8 cellular contexts compared by ENCODE assay signal in the genomic region with DNA sequence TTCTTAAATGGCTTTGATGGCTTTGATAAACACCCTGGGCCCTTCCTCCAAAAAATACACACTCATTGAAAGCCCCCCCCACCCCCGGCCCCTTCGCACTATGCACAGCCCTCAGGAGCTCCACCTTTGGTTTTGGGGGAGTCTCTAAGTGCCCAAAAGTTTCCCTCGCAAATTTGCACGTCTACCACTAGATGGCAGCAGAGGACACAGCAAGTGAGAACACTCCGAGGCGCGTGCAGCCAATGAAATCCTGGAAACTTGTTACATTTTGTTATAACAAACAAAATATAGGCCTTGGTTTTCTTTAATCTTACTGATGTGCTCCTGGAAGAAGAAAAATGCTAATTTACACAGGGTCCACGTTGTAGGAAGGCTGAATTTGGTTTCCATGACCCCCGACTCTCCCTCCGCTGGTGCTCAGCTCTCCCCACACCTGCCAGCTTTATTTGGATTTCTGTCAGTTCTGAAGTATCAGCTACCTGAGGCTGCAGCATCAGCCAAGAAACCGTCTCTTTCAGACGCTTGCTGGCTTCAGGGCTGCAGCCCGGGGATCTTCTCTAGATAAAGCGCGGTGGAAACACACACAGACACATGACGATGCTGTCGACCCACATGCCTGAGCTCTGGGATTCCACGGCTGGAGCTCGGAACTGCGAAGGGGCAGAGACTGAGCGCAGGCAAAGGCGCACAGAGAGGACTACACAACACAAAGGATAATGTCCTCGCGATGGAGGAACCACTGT.
DNase-seq lines count a peak whose midpoint lies in the region; ATAC-seq and TF ChIP-seq lines count a peak whose summit lies in the region.

No MANE protein-coding gene starts in this region.

- H3K27ac ChIP-seq in lower lobe of right lung, result no peak overlapping the region

- ATAC-seq in lower lobe of right lung (peak; percentile 81 to 82), HG02970 (IDR thresholded peaks at IDR 0.05; ENCODE audit: low FRiP score, unreplicated experiment) (no peak)

- in situ Hi-C loops in HAP-1 (cut with MboI; ENCODE audit: low sequenced_read_pairs), result loop anchor here (10.0 kb wide), 1 partner anchor 359 kb away; no protein-coding TSS in a partner anchor

- DNase-seq in D341Med (ENCODE audit: low spot score), result peak; percentile 79
- DNase-seq in HAP-1 (ENCODE audit: low spot score in 2 of 2), result peak; percentile 43 to 73
- DNase-seq in NCI-H226, result peak; percentile 29
- peak; percentile 72 for DNase-seq in activated CD4-positive, alpha-beta T cell treated with anti-CD3 and anti-CD28 coated beads for 48 hours
- DNase-seq in dermis blood vessel endothelial cell, result peak; percentile 89
- DNase-seq in lower lobe of right lung, result peak; percentile 63
- DNase-seq in stimulated activated CD8-positive, alpha-beta memory T cell treated with anti-CD3 and anti-CD28 coated beads, Interleukin-15, amount 100 ng/mL, for 1 hour (ENCODE audit: low read depth), result peak; percentile 40

- H3K4me3 ChIP-seq in HAP-1 (no peak overlapping the region), lower lobe of right lung (no peak overlapping the region)

- peak; percentile 74 for TF ChIP-seq CTCF in lower lobe of right lung (IDR thresholded peaks at IDR 0.05)

- H3K9me3 ChIP-seq in HAP-1 (no peaks in the 10 kb centered on the region), lower lobe of right lung (no peaks in the 10 kb centered on the region)

- no peaks in the 10 kb centered on the region for H3K36me3 ChIP-seq in HAP-1 (replicated peaks)
- no peaks in the 10 kb centered on the region for H3K36me3 ChIP-seq in lower lobe of right lung

- H3K4me1 ChIP-seq in HAP-1 (no peaks in the 10 kb centered on the region), lower lobe of right lung (no peaks in the 10 kb centered on the region)

- H3K27me3 ChIP-seq in HAP-1 (ENCODE audit: low read depth), result no peaks in the 10 kb centered on the region
- no peaks in the 10 kb centered on the region for H3K27me3 ChIP-seq in lower lobe of right lung (ENCODE audit: low read depth)

- intact Hi-C loops in lower lobe of right lung (cut with DNase I), result no loop called here

Comparison
In these comparisons a context has a peak if more than half of its experiments do, and no peak if none do; other contexts are left out.
1. DNase-seq: peak in every context shown above with its lines; median percentile 89 in dermis blood vessel endothelial cell; 79 in D341Med; 72 in activated CD4-positive, alpha-beta T cell treated with anti-CD3 and anti-CD28 coated beads for 48 hours; 63 in lower lobe of right lung; 58 in HAP-1; 40 in stimulated activated CD8-positive, alpha-beta memory T cell treated with anti-CD3 and anti-CD28 coated beads, Interleukin-15, amount 100 ng/mL, for 1 hour; 29 in NCI-H226.